ENCODE assay signal across 24 cellular contexts in genomic region chr15:39009740-39010139, GRCh38.
DNase-seq lines count a peak whose midpoint lies in the region; ATAC-seq, FAIRE-seq and TF ChIP-seq lines count a peak whose summit lies in the region.
"Had no signal": no experiment of that assay in that cellular context is flagged by ENCODE, and none has a peak within 500 bp of the region (broad histone marks: within the 10 kb centered on the region; RNA-seq: fewer than 3 reads in every experiment).

No MANE protein-coding gene starts in this region.

- ATAC-seq in HepG2 (no peak), right lobe of liver (no peak), WTC11 (no peak), upper lobe of left lung (ENCODE audit: low FRiP score in 2 of 2) (no peak)
- ATAC-seq: CD8-positive, alpha-beta T cell had no signal

- TF ChIP-seq CTCF in HepG2 (CRISPR knock-in tag; IDR thresholded peaks at IDR 0.05) (no peak), right lobe of liver (IDR thresholded peaks at IDR 0.05) (no peak), Caco-2 (IDR thresholded peaks at IDR 0.05; ENCODE audit: insufficient read depth in 1 of 2, low read depth in 1 of 2, low read length in 1 of 2, severe bottlenecking in 1 of 2, unreplicated experiment in 1 of 2) (no peak), WTC11 (IDR thresholded peaks at IDR 0.05) (no peak), upper lobe of left lung (IDR thresholded peaks at IDR 0.05) (no peak)

- peaks cover 12% of the 10 kb centered on the region for H3K36me3 Mint-ChIP-seq in Caco-2 (ENCODE audit: insufficient read depth, unreplicated experiment)
- H3K36me3 Mint-ChIP-seq in WTC11: peaks cover 49% of the 10 kb centered on the region
- H3K36me3 Mint-ChIP-seq: CD8-positive, alpha-beta T cell had no signal

- H3K27me3 ChIP-seq in HepG2 (ENCODE audit: control insufficient read depth in 1 of 2, insufficient read depth in 2 of 2, low read length in 2 of 2) (no peaks in the 10 kb centered on the region; a peak in 1 of 5 replicates), right lobe of liver (no peaks in the 10 kb centered on the region), Caco-2 (replicated peaks; ENCODE audit: control insufficient read depth, insufficient read depth, low read length) (no peaks in the 10 kb centered on the region), upper lobe of left lung (no peaks in the 10 kb centered on the region)
- H3K27me3 ChIP-seq: BLaER1 treated with 17β-estradiol and CSF1 and Interleukin-3, amounts not matched to agents 10 nM and 100 nM had no signal

- DNase-seq in HepG2 (ENCODE audit: low spot score) (no peak), right lobe of liver (no peak), Caco-2 (no peak), WTC11 (ENCODE audit: low spot score) (no peak), upper lobe of left lung (no peak), GM03348 (ENCODE audit: low spot score) (no peak)
- no peak for DNase-seq in activated effector memory CD4-positive, alpha-beta T cell treated with Interleukin-2 at 50 U/mL for 16 hours
- DNase-seq: 8988T; AML-193; CD4-positive, alpha-beta T cell; CD8-positive, alpha-beta T cell; DMS 273 treated with DMSO at 0.1 percent for 48 hours; DMS153; DMS53; DMS79; DND-41; EL; GDM1 had no signal

- no peak overlapping the region for H3K4me2 ChIP-seq in HepG2 (ENCODE audit: low read depth, low read length)
- H3K4me2 ChIP-seq: BLaER1 treated with 17β-estradiol and CSF1 and Interleukin-3, amounts not matched to agents 10 nM and 100 nM had no signal

- no peaks in the 10 kb centered on the region for H3K27me3 Mint-ChIP-seq in Caco-2 (ENCODE audit: insufficient read depth, unreplicated experiment)
- no peaks in the 10 kb centered on the region for H3K27me3 Mint-ChIP-seq in WTC11 (ENCODE audit: low read depth)
- H3K27me3 Mint-ChIP-seq: B cell had no signal

- H3K27ac Mint-ChIP-seq in Caco-2 (ENCODE audit: unreplicated experiment): peak overlapping the region; percentile 63
- no peak overlapping the region for H3K27ac Mint-ChIP-seq in WTC11
- H3K27ac Mint-ChIP-seq: B cell; CD4-positive, alpha-beta T cell; CD8-positive, alpha-beta T cell had no signal

- TF ChIP-seq POLR2A in HepG2 (IDR thresholded peaks at IDR 0.05; ENCODE audit: insufficient read depth in 1 of 2, low read depth in 2 of 2, low read length in 2 of 2) (no peak), right lobe of liver (IDR thresholded peaks at IDR 0.05) (no peak), upper lobe of left lung (IDR thresholded peaks at IDR 0.05) (no peak)

- no peaks in the 10 kb centered on the region for H4K20me1 ChIP-seq in HepG2 (ENCODE audit: insufficient read depth, low read length)
- H4K20me1 ChIP-seq: BLaER1 treated with 17β-estradiol and CSF1 and Interleukin-3, amounts not matched to agents 10 nM and 100 nM had no signal

- H3K4me3 Mint-ChIP-seq in Caco-2 (ENCODE audit: unreplicated experiment) (no peak overlapping the region), WTC11 (no peak overlapping the region)
- H3K4me3 Mint-ChIP-seq: B cell; CD4-positive, alpha-beta T cell; CD8-positive, alpha-beta T cell had no signal

- no peak for TF ChIP-seq RAD21 in HepG2 (CRISPR knock-in tag; IDR thresholded peaks at IDR 0.05)

- H3K9me3 ChIP-seq in HepG2 (ENCODE audit: low read length): peaks cover 18% of the 10 kb centered on the region
- no peaks in the 10 kb centered on the region for H3K9me3 ChIP-seq in right lobe of liver
- H3K9me3 ChIP-seq in Caco-2: peaks cover 34% of the 10 kb centered on the region
- peaks cover 0 to 10% (median 2%) of the 10 kb centered on the region in 4 donors for H3K9me3 ChIP-seq in upper lobe of left lung

- H3K36me3 ChIP-seq in HepG2 (replicated peaks in 1 of 2; ENCODE audit: control insufficient read depth in 1 of 2, insufficient read depth in 2 of 2, low read length in 2 of 2) (no peaks in the 10 kb centered on the region), right lobe of liver (no peaks in the 10 kb centered on the region), Caco-2 (ENCODE audit: control insufficient read depth, insufficient read depth, low read length) (no peaks in the 10 kb centered on the region), upper lobe of left lung (no peaks in the 10 kb centered on the region)
- H3K36me3 ChIP-seq: BLaER1 treated with 17β-estradiol and CSF1 and Interleukin-3, amounts not matched to agents 10 nM and 100 nM had no signal

- no peak for FAIRE-seq in HepG2 (lab: Jason Lieb, UNC)
- FAIRE-seq: A204.1, GM12891, GM19239 had no signal

- in situ Hi-C loops in HepG2 (cut with HindIII; ENCODE audit: extremely low pct_ligation_motif_present, low pct_unique_long_range_greater_than_20kb): no loop called here

- 0% methylated on average over 1 of the region's 1 CpG for WGBS in HepG2 (ENCODE audit: low lambda C conversion rate)
- WGBS in right lobe of liver (ENCODE audit: insufficient coverage, low coverage, low lambda C conversion rate, missing lambda C conversion rate): 64% methylated on average over 1 of the region's 1 CpG
- 84 to 85% methylated on average over 1 of the region's 1 CpG for WGBS in upper lobe of left lung, 2 donors

- CTCF ChIA-PET in HepG2 (lab: Yijun Ruan, JAX; ENCODE audit: low intra/inter-chr PET ratio, low total read pairs) (no interaction called here), Caco-2 (lab: Charles Lee) (no interaction called here), WTC11 (lab: Charles Lee) (no interaction called here)

- H3K4me1 Mint-ChIP-seq in Caco-2 (ENCODE audit: low read depth, unreplicated experiment) (peaks cover 16% of the 10 kb centered on the region), WTC11 (peaks cover 5% of the 10 kb centered on the region)
- H3K4me1 Mint-ChIP-seq: B cell had no signal

- no peaks in the 10 kb centered on the region for H3K79me2 ChIP-seq in HepG2 (ENCODE audit: insufficient read depth, low read length)

- H3K4me1 ChIP-seq in HepG2 (ENCODE audit: insufficient read depth, low read length): no peaks in the 10 kb centered on the region
- no peaks in the 10 kb centered on the region for H3K4me1 ChIP-seq in right lobe of liver
- peaks cover 10% of the 10 kb centered on the region for H3K4me1 ChIP-seq in Caco-2
- H3K4me1 ChIP-seq in upper lobe of left lung: no peaks in the 10 kb centered on the region
- H3K4me1 ChIP-seq: BLaER1 treated with 17β-estradiol and CSF1 and Interleukin-3, amounts not matched to agents 10 nM and 100 nM had no signal

- no peak overlapping the region for H2AFZ ChIP-seq in HepG2 (ENCODE audit: low read length)

- intact Hi-C loops in HepG2 (cut with micrococcal nuclease; ENCODE audit: unreplicated experiment): no loop called here
- intact Hi-C loops in right lobe of liver (cut with DNase I): no loop called here
- intact Hi-C loops in Caco-2 (cut with micrococcal nuclease; ENCODE audit: unreplicated experiment): no loop called here

- no TSS peak for BruUV-seq in HepG2 (replicated peaks; lab: Mats Ljungman, UMichigan)
- no TSS peak for BruUV-seq in Caco-2 (replicated peaks; lab: Mats Ljungman, UMichigan)

- no peak overlapping the region for H3K9ac ChIP-seq in HepG2 (ENCODE audit: insufficient read depth, low read depth, low read length)
- H3K9ac ChIP-seq: BLaER1 treated with 17β-estradiol and CSF1 and Interleukin-3, amounts not matched to agents 10 nM and 100 nM had no signal

- H3K4me3 ChIP-seq in HepG2 (replicated peaks in 1 of 3; ENCODE audit: insufficient read depth in 1 of 3, low read depth in 2 of 3, low read length in 3 of 3) (no peak overlapping the region), right lobe of liver (no peak overlapping the region), Caco-2 (ENCODE audit: low read depth, low read length) (no peak overlapping the region), upper lobe of left lung (no peak overlapping the region)
- H3K4me3 ChIP-seq: BLaER1 treated with 17β-estradiol and CSF1 and Interleukin-3, amounts not matched to agents 10 nM and 100 nM had no signal

- POLR2A ChIA-PET in HepG2 (lab: Yijun Ruan, JAX) (no interaction called here), Caco-2 (lab: Charles Lee) (no interaction called here), WTC11 (lab: Charles Lee) (no interaction called here)

- TF ChIP-seq EP300 in HepG2 (IDR thresholded peaks at IDR 0.05; ENCODE audit: low read depth in 2 of 2, low read length in 2 of 2): no peak
- TF ChIP-seq EP300 in HepG2 (CRISPR knock-in tag; IDR thresholded peaks at IDR 0.05; ENCODE audit: borderline replicate concordance): no peak
- TF ChIP-seq EP300 in upper lobe of left lung (IDR thresholded peaks at IDR 0.05): no peak

- no peak overlapping the region for H3K27ac ChIP-seq in HepG2 (ENCODE audit: extremely low read length, insufficient read depth, low read length)
- no peak overlapping the region for H3K27ac ChIP-seq in right lobe of liver
- H3K27ac ChIP-seq in upper lobe of left lung: no peak overlapping the region
- H3K27ac ChIP-seq: BLaER1 treated with 17β-estradiol and CSF1 and Interleukin-3, amounts not matched to agents 10 nM and 100 nM; C4-2B had no signal

- H3K9me3 Mint-ChIP-seq in Caco-2 (ENCODE audit: unreplicated experiment): peaks cover 43% of the 10 kb centered on the region
- H3K9me3 Mint-ChIP-seq in WTC11: peaks cover 66% of the 10 kb centered on the region

TF ChIP-seq in HepG2, 621 proteins besides CTCF, POLR2A, EP300 and RAD21:
- peak; percentile 95 for TF ChIP-seq ZNF317 (CRISPR knock-in tag; IDR thresholded peaks at IDR 0.05)
- TF ChIP-seq GTF2F1 (IDR thresholded peaks at IDR 0.05; ENCODE audit: low read length): no peak

TF ChIP-seq in WTC11, 78 proteins besides CTCF, POLR2A, EP300 and RAD21:
- peak; percentile 92 for TF ChIP-seq ZNF317 (CRISPR knock-in tag; IDR thresholded peaks at IDR 0.05; ENCODE audit: borderline replicate concordance, low read depth)
- no peak for TF ChIP-seq SMAD4 (CRISPR knock-in tag; IDR thresholded peaks at IDR 0.05)
- TF ChIP-seq MXD4 (CRISPR knock-in tag; IDR thresholded peaks at IDR 0.05; ENCODE audit: borderline replicate concordance): no peak
- TF ChIP-seq EMX1 (CRISPR knock-in tag; IDR thresholded peaks at IDR 0.05): no peak
- TF ChIP-seq ZNF425 (CRISPR knock-in tag; conservative IDR thresholded peaks at IDR 0.05): no peak

Comparison
In these comparisons a context has a peak if more than half of its experiments do, and no peak if none do; other contexts are left out.
1. Of the 50 proteins assayed by ChIP-seq in both HepG2 and WTC11: peak only in HepG2: none; only in WTC11: none; in both: ZNF317; in neither: 49.